10 cellular contexts compared by ENCODE assay signal in genomic region chr14:104393199-104393897, GRCh38.
A peak's percentile ranks its signal among the peaks of the same experiment; 100 is the strongest.
DNase-seq lines count a peak whose midpoint lies in the region; ATAC-seq lines count a peak whose summit lies in the region.
"Had no signal": no experiment of that assay in that cellular context is flagged by ENCODE, and none has a peak within 500 bp of the region (broad histone marks: within the 10 kb centered on the region; RNA-seq: fewer than 3 reads in every experiment).

No MANE protein-coding gene starts in this region.

- H3K4me1 Mint-ChIP-seq in activated CD4-positive, alpha-beta T cell treated with anti-CD3 and anti-CD28 coated beads, Interleukin-2, amount 10 ng/mL, durations not matched to agents 24 days and 14 days = peaks cover 31% of the 10 kb centered on the region
- peaks cover 30% of the 10 kb centered on the region for H3K4me1 Mint-ChIP-seq in T-helper 1 cell treated with Interleukin-12 subunit alpha and Interleukin-12 subunit beta and Interleukin-4 antibody, amounts not matched to agents 30 μg/mL and 1 μg/mL, for 36 hours (ENCODE audit: low read depth)
- peaks cover 62% of the 10 kb centered on the region for H3K4me1 Mint-ChIP-seq in stimulated activated memory B cell treated with anti-CD40 and anti-IgM and Interleukin-4, amounts not matched to agents 10 μg/mL and 1 μg/mL and 100 μg/mL, for 72 hours

- peak overlapping the region; percentile 60 for H3K27ac Mint-ChIP-seq in activated CD4-positive, alpha-beta T cell treated with anti-CD3 and anti-CD28 coated beads, Interleukin-2, amount 10 ng/mL, durations not matched to agents 24 days and 14 days
- H3K27ac Mint-ChIP-seq in T-helper 1 cell treated with Interleukin-12 subunit alpha and Interleukin-12 subunit beta and Interleukin-4 antibody, amounts not matched to agents 30 μg/mL and 1 μg/mL, for 36 hours = peak overlapping the region; percentile 31
- peak overlapping the region; percentile 40 for H3K27ac Mint-ChIP-seq in stimulated activated memory B cell treated with anti-CD40 and anti-IgM and Interleukin-4, amounts not matched to agents 10 μg/mL and 1 μg/mL and 100 μg/mL, for 72 hours

- peak overlapping the region; percentile 74 for H3K4me3 Mint-ChIP-seq in activated CD4-positive, alpha-beta T cell treated with anti-CD3 and anti-CD28 coated beads, Interleukin-2, amount 10 ng/mL, durations not matched to agents 24 days and 14 days
- H3K4me3 Mint-ChIP-seq in T-helper 1 cell treated with Interleukin-12 subunit alpha and Interleukin-12 subunit beta and Interleukin-4 antibody, amounts not matched to agents 30 μg/mL and 1 μg/mL, for 36 hours = no peak overlapping the region
- H3K4me3 Mint-ChIP-seq in stimulated activated memory B cell treated with anti-CD40 and anti-IgM and Interleukin-4, amounts not matched to agents 10 μg/mL and 1 μg/mL and 100 μg/mL, for 72 hours = no peak overlapping the region

- H3K9me3 Mint-ChIP-seq in activated CD4-positive, alpha-beta T cell treated with anti-CD3 and anti-CD28 coated beads, Interleukin-2, amount 10 ng/mL, durations not matched to agents 24 days and 14 days = peaks cover 6% of the 10 kb centered on the region
- H3K9me3 Mint-ChIP-seq in T-helper 1 cell treated with Interleukin-12 subunit alpha and Interleukin-12 subunit beta and Interleukin-4 antibody, amounts not matched to agents 30 μg/mL and 1 μg/mL, for 36 hours = peaks cover 15% of the 10 kb centered on the region
- H3K9me3 Mint-ChIP-seq in stimulated activated memory B cell treated with anti-CD40 and anti-IgM and Interleukin-4, amounts not matched to agents 10 μg/mL and 1 μg/mL and 100 μg/mL, for 72 hours = peaks cover 10% of the 10 kb centered on the region

- DNase-seq in activated CD4-positive, alpha-beta T cell treated with anti-CD3 and anti-CD28 coated beads, Interleukin-2, amount 10 ng/mL, durations not matched to agents 24 days and 14 days = no peak
- DNase-seq in activated CD4-positive, alpha-beta T cell treated with anti-CD3 and anti-CD28 coated beads, Interleukin-2, amount 50 U/mL, for 4 hours = no peak
- peak; percentile 61 for DNase-seq in left ventricle myocardium superior
- DNase-seq in NCI-H146 (lab: John Stamatoyannopoulos, UW) = no peak
- no peak for DNase-seq in occipital lobe (lab: John Stamatoyannopoulos, UW)
- DNase-seq: trophoblast cell had no signal

- H3K36me3 Mint-ChIP-seq in activated CD4-positive, alpha-beta T cell treated with anti-CD3 and anti-CD28 coated beads, Interleukin-2, amount 10 ng/mL, durations not matched to agents 24 days and 14 days (ENCODE audit: low read depth) = no peaks in the 10 kb centered on the region
- H3K36me3 Mint-ChIP-seq in T-helper 1 cell treated with Interleukin-12 subunit alpha and Interleukin-12 subunit beta and Interleukin-4 antibody, amounts not matched to agents 30 μg/mL and 1 μg/mL, for 36 hours (ENCODE audit: low read depth) = peaks cover 12% of the 10 kb centered on the region
- H3K36me3 Mint-ChIP-seq in stimulated activated memory B cell treated with anti-CD40 and anti-IgM and Interleukin-4, amounts not matched to agents 10 μg/mL and 1 μg/mL and 100 μg/mL, for 72 hours = peaks cover 12% of the 10 kb centered on the region

- ATAC-seq in left ventricle myocardium superior (peak; percentile 70), HG02981 (IDR thresholded peaks at IDR 0.05; ENCODE audit: unreplicated experiment) (no peak)
- no peak for ATAC-seq in stimulated activated memory B cell treated with anti-CD40 and anti-IgM and Interleukin-4, amounts not matched to agents 10 μg/mL and 1 μg/mL and 100 μg/mL, for 72 hours
- ATAC-seq: A549 had no signal

- no peaks in the 10 kb centered on the region for H3K27me3 Mint-ChIP-seq in activated CD4-positive, alpha-beta T cell treated with anti-CD3 and anti-CD28 coated beads, Interleukin-2, amount 10 ng/mL, durations not matched to agents 24 days and 14 days
- peaks cover 4% of the 10 kb centered on the region for H3K27me3 Mint-ChIP-seq in T-helper 1 cell treated with Interleukin-12 subunit alpha and Interleukin-12 subunit beta and Interleukin-4 antibody, amounts not matched to agents 30 μg/mL and 1 μg/mL, for 36 hours (ENCODE audit: low read depth)
- H3K27me3 Mint-ChIP-seq in stimulated activated memory B cell treated with anti-CD40 and anti-IgM and Interleukin-4, amounts not matched to agents 10 μg/mL and 1 μg/mL and 100 μg/mL, for 72 hours = no peaks in the 10 kb centered on the region

- intact Hi-C loops in activated CD4-positive, alpha-beta T cell treated with anti-CD3 and anti-CD28 coated beads, Interleukin-2, amount 10 ng/mL, durations not matched to agents 24 days and 14 days (cut with micrococcal nuclease) = no loop called here
- intact Hi-C loops in left ventricle myocardium superior (cut with micrococcal nuclease) = no loop called here
